In genomic region chr17:56913000-56913866, GRCh38 we compare ENCODE assay signal across 1 cellular context.
TF ChIP-seq lines count a peak whose summit lies in the region.

No MANE protein-coding gene starts in this region.

TF ChIP-seq in K562, 482 proteins besides CTCF, POLR2A, EP300 and RAD21 (continued from another document and continues in another):
- TF ChIP-seq STAT6 (CRISPR knock-in tag; IDR thresholded peaks at IDR 0.05) (no peak), NFE2L1 (tag; IDR thresholded peaks at IDR 0.05; ENCODE audit: borderline replicate concordance, low read depth) (no peak), TEAD1 (CRISPR knock-in tag; IDR thresholded peaks at IDR 0.05) (0 out of 4 replicates have a peak, but pooled peaks of 1 of the 2 experiments have one; percentile 15), ZNF232 (CRISPR knock-in tag; IDR thresholded peaks at IDR 0.05) (peak; percentile 29; the same call in 1 of the 2 replicates), EWSR1 (IDR thresholded peaks at IDR 0.05; ENCODE audit: borderline replicate concordance, low read depth, partially characterized antibody) (no peak), MGA (IDR thresholded peaks at IDR 0.05) (peak; percentile 58; the same call in 1 of the 2 replicates), ZC3H11A (IDR thresholded peaks at IDR 0.05; ENCODE audit: low read depth, low read length) (no peak), FOXJ3 (CRISPR knock-in tag; IDR thresholded peaks at IDR 0.05) (no peak), HIVEP1 (CRISPR knock-in tag; IDR thresholded peaks at IDR 0.05) (no peak), ARID3B (CRISPR knock-in tag; IDR thresholded peaks at IDR 0.05; ENCODE audit: borderline replicate concordance) (no peak), ETV1 (tag; conservative IDR thresholded peaks at IDR 0.05; ENCODE audit: low read depth) (no peak), TAF7 (tag; IDR thresholded peaks at IDR 0.05) (no peak), NR3C1 (CRISPR knock-in tag; IDR thresholded peaks at IDR 0.05) (0 out of 2 replicates have a peak, but pooled peaks have one; percentile 61), STAT5A (IDR thresholded peaks at IDR 0.05; ENCODE audit: borderline replicate concordance, low read length) (no peak), MEF2A (IDR thresholded peaks at IDR 0.05; ENCODE audit: control insufficient read depth, low read depth, low read length) (no peak), ZNF644 (tag; IDR thresholded peaks at IDR 0.05; ENCODE audit: low read depth) (no peak), FOSL1 (tag; conservative IDR thresholded peaks at IDR 0.05) (0 out of 2 replicates have a peak, but pooled peaks have one; percentile 1), FOXA3 (CRISPR knock-in tag; conservative IDR thresholded peaks at IDR 0.05 in 1 of 2, IDR thresholded peaks at IDR 0.05 in 1 of 2) (0 out of 4 replicates have a peak, but pooled peaks of 1 of the 2 experiments have one; percentile 5), ZNF764 (CRISPR knock-in tag; IDR thresholded peaks at IDR 0.05; ENCODE audit: low read depth) (no peak), POLR2AphosphoS2 (IDR thresholded peaks at IDR 0.05; ENCODE audit: low read length) (no peak), ZNF586 (CRISPR knock-in tag; conservative IDR thresholded peaks at IDR 0.05) (no peak), ZNF395 (CRISPR knock-in tag; IDR thresholded peaks at IDR 0.05) (no peak), BCLAF1 (IDR thresholded peaks at IDR 0.05; ENCODE audit: borderline replicate concordance in 1 of 2, control insufficient read depth in 1 of 2, low read depth in 2 of 2, low read length in 1 of 2) (no peak), ZNF274 (IDR thresholded peaks at IDR 0.05; ENCODE audit: borderline replicate concordance, low read depth, low read length) (no peak), DIDO1 (tag; IDR thresholded peaks at IDR 0.05; ENCODE audit: low read depth) (no peak)
- TF ChIP-seq, protein P1, sequence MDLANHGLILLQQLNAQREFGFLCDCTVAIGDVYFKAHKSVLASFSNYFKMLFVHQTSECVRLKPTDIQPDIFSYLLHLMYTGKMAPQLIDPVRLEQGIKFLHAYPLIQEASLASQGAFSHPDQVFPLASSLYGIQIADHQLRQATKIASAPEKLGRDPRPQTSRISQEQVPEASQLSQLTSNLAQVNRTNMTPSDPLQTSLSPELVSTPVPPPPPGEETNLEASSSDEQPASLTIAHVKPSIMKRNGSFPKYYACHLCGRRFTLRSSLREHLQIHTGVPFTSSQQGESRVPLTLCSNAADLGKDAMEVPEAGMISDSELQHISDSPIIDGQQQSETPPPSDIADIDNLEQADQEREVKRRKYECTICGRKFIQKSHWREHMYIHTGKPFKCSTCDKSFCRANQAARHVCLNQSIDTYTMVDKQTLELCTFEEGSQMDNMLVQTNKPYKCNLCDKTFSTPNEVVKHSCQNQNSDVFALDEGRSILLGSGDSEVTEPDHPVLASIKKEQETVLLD (IDR thresholded peaks at IDR 0.05): no peak
- TF ChIP-seq, protein P2, sequence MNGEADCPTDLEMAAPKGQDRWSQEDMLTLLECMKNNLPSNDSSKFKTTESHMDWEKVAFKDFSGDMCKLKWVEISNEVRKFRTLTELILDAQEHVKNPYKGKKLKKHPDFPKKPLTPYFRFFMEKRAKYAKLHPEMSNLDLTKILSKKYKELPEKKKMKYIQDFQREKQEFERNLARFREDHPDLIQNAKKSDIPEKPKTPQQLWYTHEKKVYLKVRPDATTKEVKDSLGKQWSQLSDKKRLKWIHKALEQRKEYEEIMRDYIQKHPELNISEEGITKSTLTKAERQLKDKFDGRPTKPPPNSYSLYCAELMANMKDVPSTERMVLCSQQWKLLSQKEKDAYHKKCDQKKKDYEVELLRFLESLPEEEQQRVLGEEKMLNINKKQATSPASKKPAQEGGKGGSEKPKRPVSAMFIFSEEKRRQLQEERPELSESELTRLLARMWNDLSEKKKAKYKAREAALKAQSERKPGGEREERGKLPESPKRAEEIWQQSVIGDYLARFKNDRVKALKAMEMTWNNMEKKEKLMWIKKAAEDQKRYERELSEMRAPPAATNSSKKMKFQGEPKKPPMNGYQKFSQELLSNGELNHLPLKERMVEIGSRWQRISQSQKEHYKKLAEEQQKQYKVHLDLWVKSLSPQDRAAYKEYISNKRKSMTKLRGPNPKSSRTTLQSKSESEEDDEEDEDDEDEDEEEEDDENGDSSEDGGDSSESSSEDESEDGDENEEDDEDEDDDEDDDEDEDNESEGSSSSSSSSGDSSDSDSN (IDR thresholded peaks at IDR 0.05; ENCODE audit: borderline replicate concordance in 1 of 2, low read depth in 2 of 2, low read length in 2 of 2): 0 out of 4 replicates have a peak, but pooled peaks have one; percentile 12 to 20
- TF ChIP-seq, protein P3, sequence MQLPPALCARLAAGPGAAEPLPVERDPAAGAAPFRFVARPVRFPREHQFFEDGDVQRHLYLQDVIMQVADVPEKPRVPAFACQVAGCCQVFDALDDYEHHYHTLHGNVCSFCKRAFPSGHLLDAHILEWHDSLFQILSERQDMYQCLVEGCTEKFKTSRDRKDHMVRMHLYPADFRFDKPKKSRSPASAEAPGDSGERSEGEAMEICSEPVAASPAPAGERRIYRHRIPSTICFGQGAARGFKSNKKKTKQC (CRISPR knock-in tag; IDR thresholded peaks at IDR 0.05): 0 out of 2 replicates have a peak, but pooled peaks have one; percentile 15
